ENCODE assay signal across 16 cellular contexts in the genomic region with DNA sequence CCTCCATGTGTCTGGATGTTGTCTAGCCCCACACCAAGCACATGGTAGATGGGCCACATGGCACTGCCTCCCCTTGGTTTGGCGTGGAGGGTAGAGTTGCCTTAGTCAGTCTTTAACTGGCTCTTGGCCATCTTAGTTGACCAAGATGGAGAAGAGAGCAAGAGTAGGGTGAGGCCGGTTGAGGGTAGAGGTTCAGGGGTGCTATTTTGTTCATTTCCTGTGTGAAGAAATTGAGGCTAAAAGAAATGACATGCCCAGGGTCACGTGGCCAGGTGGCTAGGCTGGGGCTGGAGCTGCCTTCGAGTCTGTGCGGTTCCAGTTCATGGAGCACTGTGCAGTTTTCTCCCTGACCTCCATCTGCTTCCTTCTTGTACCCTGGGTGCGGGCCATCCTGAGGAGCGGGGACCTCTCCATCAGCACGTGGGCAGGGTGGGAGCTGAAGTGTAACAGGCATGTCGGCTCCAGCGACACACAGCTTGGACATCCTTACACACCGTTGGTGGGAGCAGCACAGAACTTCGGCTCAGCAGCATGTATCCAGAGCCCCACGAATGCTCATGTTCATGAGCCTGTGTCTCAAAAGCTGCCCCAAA.
DNase-seq lines count a peak whose midpoint lies in the region; ATAC-seq, FAIRE-seq and TF ChIP-seq lines count a peak whose summit lies in the region.
"Had no signal": no experiment of that assay in that cellular context is flagged by ENCODE, and none has a peak within 500 bp of the region (broad histone marks: within the 10 kb centered on the region; RNA-seq: fewer than 3 reads in every experiment).

No MANE protein-coding gene starts in this region.

- BruUV-seq in HepG2 (replicated peaks; lab: Mats Ljungman, UMichigan) = no TSS peak

- no peak for DNase-seq in HepG2 (ENCODE audit: low spot score)
- DNase-seq in right lobe of liver = no peak
- DNase-seq in mesenchymal stem cell = no peak
- peak; percentile 32 for DNase-seq in sigmoid colon
- no peak for DNase-seq in NCI-H187 (lab: John Stamatoyannopoulos, UW)
- no peak for DNase-seq in AG08395 (ENCODE audit: low spot score)
- DNase-seq: BE2C; CD8-positive, alpha-beta memory T cell; DMS53; GF-D8; HCEC 1CT; IMR-90; KBM-7 had no signal

- TF ChIP-seq CTCF in HepG2 (CRISPR knock-in tag; IDR thresholded peaks at IDR 0.05) (no peak), right lobe of liver (IDR thresholded peaks at IDR 0.05) (no peak), sigmoid colon (IDR thresholded peaks at IDR 0.05) (no peak)

- no peak overlapping the region for H3K4ac ChIP-seq in mesenchymal stem cell (ENCODE audit: low read depth in 1 of 2, low read length in 2 of 2)

- no peak overlapping the region for H3K9ac ChIP-seq in HepG2 (ENCODE audit: insufficient read depth, low read depth, low read length)
- H3K9ac ChIP-seq in mesenchymal stem cell (ENCODE audit: low read length) = no peak overlapping the region

- H4K8ac ChIP-seq in mesenchymal stem cell (ENCODE audit: low read length) = no peak overlapping the region

- no peaks in the 10 kb centered on the region for H4K20me1 ChIP-seq in HepG2 (ENCODE audit: insufficient read depth, low read length)

- no peak for FAIRE-seq in HepG2 (lab: Jason Lieb, UNC)
- FAIRE-seq: GM19239, H1 had no signal

- H3K23ac ChIP-seq in mesenchymal stem cell (ENCODE audit: low read length in 2 of 2) = peak overlapping the region in 1 of 2 experiments; percentile 76

- H3K36me3 ChIP-seq in HepG2 (replicated peaks in 1 of 2; ENCODE audit: control insufficient read depth in 1 of 2, insufficient read depth in 2 of 2, low read length in 2 of 2) (peaks cover 5 to 23% of the 10 kb centered on the region in 2 experiments; a peak in 3 of 5 replicates), right lobe of liver (no peaks in the 10 kb centered on the region), mesenchymal stem cell (ENCODE audit: control insufficient read depth in 1 of 2, insufficient read depth in 2 of 2, low read depth in 1 of 2, low read length in 2 of 2) (peaks cover 6 to 11% of the 10 kb centered on the region in 2 experiments), sigmoid colon (peaks cover 0 to 4% (median 0%) of the 10 kb centered on the region in 4 donors)
- H3K36me3 ChIP-seq: BE2C had no signal

- 97% methylated on average over 13 of the region's 13 CpGs for WGBS in HepG2 (ENCODE audit: low lambda C conversion rate)
- WGBS in right lobe of liver (ENCODE audit: insufficient coverage, low coverage, low lambda C conversion rate, missing lambda C conversion rate) = 86% methylated on average over 4 of the region's 13 CpGs
- WGBS in mesenchymal stem cell = 92% methylated on average over 13 of the region's 13 CpGs
- 93 to 96% methylated on average over 13 of the region's 13 CpGs for WGBS in sigmoid colon, 2 donors

- H3K4me1 ChIP-seq in HepG2 (ENCODE audit: insufficient read depth, low read length) (no peaks in the 10 kb centered on the region), right lobe of liver (no peaks in the 10 kb centered on the region), mesenchymal stem cell (ENCODE audit: control insufficient read depth, insufficient read depth, low read depth, low read length) (peaks cover 8% of the 10 kb centered on the region), sigmoid colon (no peaks in the 10 kb centered on the region)

- H3K14ac ChIP-seq in mesenchymal stem cell (ENCODE audit: low read length in 2 of 2) = no peak overlapping the region

- TF ChIP-seq EP300 in HepG2 (IDR thresholded peaks at IDR 0.05; ENCODE audit: low read depth in 2 of 2, low read length in 2 of 2) (no peak), HepG2 (CRISPR knock-in tag; IDR thresholded peaks at IDR 0.05; ENCODE audit: borderline replicate concordance) (no peak), sigmoid colon (IDR thresholded peaks at IDR 0.05) (no peak)

- intact Hi-C loops in HepG2 (cut with micrococcal nuclease; ENCODE audit: unreplicated experiment) (no loop called here), right lobe of liver (cut with DNase I) (no loop called here), sigmoid colon (cut with DNase I) (no loop called here)

- H3K4me2 ChIP-seq in HepG2 (ENCODE audit: low read depth, low read length) (no peak overlapping the region), mesenchymal stem cell (ENCODE audit: low read length, poor library complexity, severe bottlenecking) (no peak overlapping the region)

- no peak overlapping the region for H2BK5ac ChIP-seq in mesenchymal stem cell (ENCODE audit: low read depth, low read length, poor library complexity, severe bottlenecking)

- H3K79me2 ChIP-seq in HepG2 (ENCODE audit: insufficient read depth, low read length) = no peaks in the 10 kb centered on the region

- no peak overlapping the region for H3K4me3 ChIP-seq in HepG2 (replicated peaks in 1 of 3; ENCODE audit: insufficient read depth in 1 of 3, low read depth in 2 of 3, low read length in 3 of 3)
- H3K4me3 ChIP-seq in right lobe of liver = no peak overlapping the region
- peak overlapping the region in 1 of 2 experiments; percentile 29 for H3K4me3 ChIP-seq in mesenchymal stem cell (ENCODE audit: insufficient read depth in 1 of 2, low read depth in 1 of 2, low read length in 2 of 2)
- H3K4me3 ChIP-seq in sigmoid colon = no peak overlapping the region

- H3K27ac ChIP-seq in HepG2 (ENCODE audit: extremely low read length, insufficient read depth, low read length) = no peak overlapping the region
- H3K27ac ChIP-seq in right lobe of liver = no peak overlapping the region
- no peak overlapping the region for H3K27ac ChIP-seq in mesenchymal stem cell (ENCODE audit: low read length, poor library complexity, severe bottlenecking)
- no peak overlapping the region for H3K27ac ChIP-seq in sigmoid colon

- no peaks in the 10 kb centered on the region for H3K9me3 ChIP-seq in HepG2 (ENCODE audit: low read length)
- H3K9me3 ChIP-seq in right lobe of liver = no peaks in the 10 kb centered on the region
- no peaks in the 10 kb centered on the region for H3K9me3 ChIP-seq in mesenchymal stem cell (ENCODE audit: control insufficient read depth, low read length)
- H3K9me3 ChIP-seq in sigmoid colon = no peaks in the 10 kb centered on the region
- H3K9me3 ChIP-seq: BE2C had no signal

- no peak for TF ChIP-seq POLR2A in HepG2 (IDR thresholded peaks at IDR 0.05; ENCODE audit: insufficient read depth in 1 of 2, low read depth in 2 of 2, low read length in 2 of 2)
- TF ChIP-seq POLR2A in right lobe of liver (IDR thresholded peaks at IDR 0.05) = no peak
- TF ChIP-seq POLR2A in sigmoid colon (IDR thresholded peaks at IDR 0.05) = no peak

- H3K79me1 ChIP-seq in mesenchymal stem cell (replicated peaks; ENCODE audit: low read length, poor library complexity, severe bottlenecking) = peaks cover 4% of the 10 kb centered on the region

- H2AFZ ChIP-seq in HepG2 (ENCODE audit: low read length) (no peak overlapping the region), mesenchymal stem cell (ENCODE audit: low read depth, low read length) (no peak overlapping the region)

- no peaks in the 10 kb centered on the region for H3K27me3 ChIP-seq in HepG2 (ENCODE audit: control insufficient read depth in 1 of 2, insufficient read depth in 2 of 2, low read length in 2 of 2)
- H3K27me3 ChIP-seq in right lobe of liver = no peaks in the 10 kb centered on the region
- no peaks in the 10 kb centered on the region for H3K27me3 ChIP-seq in mesenchymal stem cell (ENCODE audit: control insufficient read depth in 1 of 2, insufficient read depth in 1 of 2, low read length in 2 of 2)
- H3K27me3 ChIP-seq in sigmoid colon = no peaks in the 10 kb centered on the region
- H3K27me3 ChIP-seq: BE2C had no signal

- peak overlapping the region in 1 of 2 experiments; percentile 28 for H3K18ac ChIP-seq in mesenchymal stem cell (ENCODE audit: low read depth in 1 of 2, low read length in 2 of 2)

- in situ Hi-C loops in HepG2 (cut with HindIII; ENCODE audit: extremely low pct_ligation_motif_present, low pct_unique_long_range_greater_than_20kb) = no loop called here

- no peak overlapping the region for H2AK5ac ChIP-seq in mesenchymal stem cell (ENCODE audit: low read length, severe bottlenecking)

- POLR2A ChIA-PET in HepG2 (lab: Yijun Ruan, JAX) = no interaction called here

- H2BK120ac ChIP-seq in mesenchymal stem cell (ENCODE audit: low read depth, low read length) = no peak overlapping the region

- CTCF ChIA-PET in HepG2 (lab: Yijun Ruan, JAX; ENCODE audit: low intra/inter-chr PET ratio, low total read pairs) = no interaction called here

- ATAC-seq in HepG2 (no peak), right lobe of liver (no peak), HG02763 (IDR thresholded peaks at IDR 0.05; ENCODE audit: unreplicated experiment) (no peak)

- no peak overlapping the region for H2BK15ac ChIP-seq in mesenchymal stem cell (ENCODE audit: low read depth, poor library complexity, severe bottlenecking)

- no peak overlapping the region for H2BK12ac ChIP-seq in mesenchymal stem cell (ENCODE audit: low read length in 2 of 2)

- peak overlapping the region; percentile 43 for H4K91ac ChIP-seq in mesenchymal stem cell (ENCODE audit: low read length)

- no peak for TF ChIP-seq RAD21 in HepG2 (CRISPR knock-in tag; IDR thresholded peaks at IDR 0.05)

TF ChIP-seq in HepG2, 621 proteins besides CTCF, POLR2A, EP300 and RAD21 (continues in another document):
- peak; percentile 29; the same call in 1 of the 2 replicates for TF ChIP-seq MNT (IDR thresholded peaks at IDR 0.05)
- no peak for TF ChIP-seq DNMT1 (CRISPR knock-in tag; IDR thresholded peaks at IDR 0.05)
